ENCODE assay signal across 15 cellular contexts in genomic region chr21:29639366-29640232, GRCh38.
DNase-seq lines count a peak whose midpoint lies in the region; ATAC-seq and TF ChIP-seq lines count a peak whose summit lies in the region.
"Had no signal": no experiment of that assay in that cellular context is flagged by ENCODE, and none has a peak within 500 bp of the region (broad histone marks: within the 10 kb centered on the region; RNA-seq: fewer than 3 reads in every experiment).

No MANE protein-coding gene starts in this region.

- no peaks in the 10 kb centered on the region for H3K4me1 ChIP-seq in vagina
- H3K4me1 ChIP-seq: gastroesophageal sphincter had no signal

- peaks cover 0 to 25% (median 12%) of the 10 kb centered on the region in 7 donors for H3K9me3 Mint-ChIP-seq in CD14-positive monocyte
- H3K9me3 Mint-ChIP-seq in activated T-helper 1 cell treated with anti-CD3 and anti-CD28 coated beads, Interleukin-12 subunit alpha, Interleukin-12 subunit beta, Interleukin-2, Interleukin-4 antibody, amounts not matched to agents 30 ng/mL and 10 ng/mL and 1 ng/mL, durations not matched to agents 14 hours and 24 hours and 36 hours, result no peaks in the 10 kb centered on the region

- no peak overlapping the region for H3K27ac ChIP-seq in vagina
- H3K27ac ChIP-seq: gastroesophageal sphincter had no signal

- intact Hi-C loops in CD14-positive monocyte (cut with micrococcal nuclease), result loop anchor here in 1 of 2 donors (2.0 kb wide), 1 partner anchor 17 kb away; no protein-coding TSS in a partner anchor
- intact Hi-C loops in vagina (cut with DNase I), result no loop called here
- intact Hi-C loops in activated T-helper 1 cell treated with anti-CD3 and anti-CD28 coated beads, Interleukin-12 subunit alpha, Interleukin-12 subunit beta, Interleukin-2, Interleukin-4 antibody, amounts not matched to agents 30 ng/mL and 10 ng/mL and 1 ng/mL, durations not matched to agents 14 hours and 24 hours and 36 hours (cut with micrococcal nuclease), result no loop called here

- TF ChIP-seq CTCF in CD14-positive monocyte (IDR thresholded peaks at IDR 0.05) (no peak), vagina (IDR thresholded peaks at IDR 0.05) (no peak)

- H3K27me3 Mint-ChIP-seq in CD14-positive monocyte (ENCODE audit: low read depth in 3 of 3), result no peaks in the 10 kb centered on the region
- peaks cover 6% of the 10 kb centered on the region for H3K27me3 Mint-ChIP-seq in activated T-helper 1 cell treated with anti-CD3 and anti-CD28 coated beads, Interleukin-12 subunit alpha, Interleukin-12 subunit beta, Interleukin-2, Interleukin-4 antibody, amounts not matched to agents 30 ng/mL and 10 ng/mL and 1 ng/mL, durations not matched to agents 14 hours and 24 hours and 36 hours (ENCODE audit: insufficient read depth)

- H3K4me1 Mint-ChIP-seq in CD14-positive monocyte, result peaks cover 41% of the 10 kb centered on the region
- H3K4me1 Mint-ChIP-seq in activated T-helper 1 cell treated with anti-CD3 and anti-CD28 coated beads, Interleukin-12 subunit alpha, Interleukin-12 subunit beta, Interleukin-2, Interleukin-4 antibody, amounts not matched to agents 30 ng/mL and 10 ng/mL and 1 ng/mL, durations not matched to agents 14 hours and 24 hours and 36 hours (ENCODE audit: low read depth), result peaks cover 5% of the 10 kb centered on the region
- H3K4me1 Mint-ChIP-seq: neural crest cell had no signal

- no peaks in the 10 kb centered on the region for H3K27me3 ChIP-seq in vagina
- H3K27me3 ChIP-seq: gastroesophageal sphincter had no signal

- peak overlapping the region in 1 of 2 donors; percentile 72 for H3K4me3 Mint-ChIP-seq in CD14-positive monocyte
- no peak overlapping the region for H3K4me3 Mint-ChIP-seq in activated T-helper 1 cell treated with anti-CD3 and anti-CD28 coated beads, Interleukin-12 subunit alpha, Interleukin-12 subunit beta, Interleukin-2, Interleukin-4 antibody, amounts not matched to agents 30 ng/mL and 10 ng/mL and 1 ng/mL, durations not matched to agents 14 hours and 24 hours and 36 hours
- H3K4me3 Mint-ChIP-seq: neural crest cell had no signal

- H3K36me3 Mint-ChIP-seq in CD14-positive monocyte, result peaks cover 13 to 15% of the 10 kb centered on the region in 2 donors
- H3K36me3 Mint-ChIP-seq in activated T-helper 1 cell treated with anti-CD3 and anti-CD28 coated beads, Interleukin-12 subunit alpha, Interleukin-12 subunit beta, Interleukin-2, Interleukin-4 antibody, amounts not matched to agents 30 ng/mL and 10 ng/mL and 1 ng/mL, durations not matched to agents 14 hours and 24 hours and 36 hours (ENCODE audit: low read depth), result no peaks in the 10 kb centered on the region

- no peaks in the 10 kb centered on the region for H3K36me3 ChIP-seq in vagina
- H3K36me3 ChIP-seq: gastroesophageal sphincter had no signal

- ATAC-seq in GM19397 (IDR thresholded peaks at IDR 0.05; ENCODE audit: unreplicated experiment), result peak; percentile 30
- ATAC-seq in HG02884 (IDR thresholded peaks at IDR 0.05; ENCODE audit: unreplicated experiment), result peak; percentile 37
- no peak for ATAC-seq in HG03097 (IDR thresholded peaks at IDR 0.05; ENCODE audit: low FRiP score, unreplicated experiment)
- ATAC-seq: gastroesophageal sphincter had no signal

- DNase-seq in CD14-positive monocyte (ENCODE audit: low spot score) (no peak), NCI-H524 treated with DMSO at 0.1 percent for 48 hours (lab: John Stamatoyannopoulos, UW) (peak; percentile 19), vagina (ENCODE audit: extremely low spot score in 2 of 2) (no peak), NCI-H345 (lab: John Stamatoyannopoulos, UW) (no peak)
- DNase-seq in activated T-helper 1 cell treated with anti-CD3 and anti-CD28 coated beads, Interleukin-12 subunit alpha, Interleukin-12 subunit beta, Interleukin-2, Interleukin-4 antibody, amounts not matched to agents 30 ng/mL and 10 ng/mL and 1 ng/mL, durations not matched to agents 14 hours and 24 hours and 36 hours (ENCODE audit: low spot score), result no peak
- DNase-seq: activated CD8-positive, alpha-beta memory T cell treated with anti-CD3 and anti-CD28 coated beads, Interleukin-2, amount 50 U/mL, for 48 hours; anterior cingulate cortex; DMS153; small intestine; trophoblast cell had no signal

- peak overlapping the region; percentile 94 to 99 (median 97) for H3K27ac Mint-ChIP-seq in CD14-positive monocyte
- no peak overlapping the region for H3K27ac Mint-ChIP-seq in activated T-helper 1 cell treated with anti-CD3 and anti-CD28 coated beads, Interleukin-12 subunit alpha, Interleukin-12 subunit beta, Interleukin-2, Interleukin-4 antibody, amounts not matched to agents 30 ng/mL and 10 ng/mL and 1 ng/mL, durations not matched to agents 14 hours and 24 hours and 36 hours

- no peak for TF ChIP-seq POLR2A in vagina (IDR thresholded peaks at IDR 0.05)

- H3K9me3 ChIP-seq in vagina, result no peaks in the 10 kb centered on the region
- H3K9me3 ChIP-seq: gastroesophageal sphincter had no signal

- H3K4me3 ChIP-seq in vagina, result no peak overlapping the region
- H3K4me3 ChIP-seq: gastroesophageal sphincter had no signal
